Comparison of ENCODE assay signal across 9 cellular contexts in the genomic region with DNA sequence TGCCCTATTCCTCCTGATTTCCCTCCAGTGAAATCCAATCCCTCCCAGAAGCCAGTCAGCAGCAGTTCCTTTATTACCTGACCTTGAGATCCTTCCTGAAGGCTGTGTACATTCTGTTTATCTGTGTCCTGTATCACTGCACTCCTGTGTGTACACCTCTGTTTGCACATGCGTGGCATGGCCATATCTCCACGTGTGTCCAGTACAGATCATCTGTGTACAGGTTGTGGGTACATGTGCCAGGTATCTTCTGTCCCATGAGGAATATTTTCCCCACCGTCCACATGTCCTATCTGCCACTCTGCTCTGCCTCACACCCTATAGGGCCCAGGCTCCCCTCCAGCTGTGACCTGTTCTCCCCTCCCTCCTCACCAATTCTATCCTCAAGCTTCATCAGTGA. TPM values are rescaled to one million over a fixed set of nuclear protein-coding genes. Genes with fewer than 3 reads are reported as not detected.
DNase-seq lines count a peak whose midpoint lies in the region; ATAC-seq and TF ChIP-seq lines count a peak whose summit lies in the region.
"Had no signal": no experiment of that assay in that cellular context is flagged by ENCODE, and none has a peak within 500 bp of the region (broad histone marks: within the 10 kb centered on the region; RNA-seq: fewer than 3 reads in every experiment).

No MANE protein-coding gene starts in this region.

- DNase-seq in T-helper 1 cell = no peak
- DNase-seq in activated T-helper 2 cell treated with anti-CD3 and anti-CD28 coated beads, Interferon-gamma antibody, Interleukin-2, Interleukin-4, amounts not matched to agents 10 μg/mL and 5 μg/mL and 100 μg/mL, durations not matched to agents 14 hours and 24 hours and 36 hours (ENCODE audit: low spot score) = no peak
- no peak for DNase-seq in left lung
- no peak for DNase-seq in NOMO-1 (lab: John Stamatoyannopoulos, UW; ENCODE audit: unreplicated experiment in 2 of 2)
- DNase-seq in H4 (ENCODE audit: low spot score) = no peak
- no peak for DNase-seq in foreskin melanocyte
- DNase-seq: SJCRH30 had no signal

- H3K9me3 Mint-ChIP-seq in T-helper 1 cell treated with Interleukin-12 subunit alpha and Interleukin-12 subunit beta and Interleukin-4 antibody, amounts not matched to agents 30 μg/mL and 1 μg/mL, for 36 hours = no peaks in the 10 kb centered on the region
- no peaks in the 10 kb centered on the region for H3K9me3 Mint-ChIP-seq in activated T-helper 2 cell treated with anti-CD3 and anti-CD28 coated beads, Interferon-gamma antibody, Interleukin-2, Interleukin-4, amounts not matched to agents 10 μg/mL and 5 μg/mL and 100 μg/mL, durations not matched to agents 14 hours and 24 hours and 36 hours

- no peak for TF ChIP-seq CTCF in left lung (IDR thresholded peaks at IDR 0.05)

- peak overlapping the region in 1 of 2 donors; percentile 94 for H3K4me3 ChIP-seq in left lung
- peak overlapping the region; percentile 15 to 47 for H3K4me3 ChIP-seq in stomach smooth muscle (ENCODE audit: low read length in 2 of 2)
- H3K4me3 ChIP-seq: SJCRH30 had no signal

- H3K36me3 ChIP-seq in left lung = peaks cover 12 to 52% of the 10 kb centered on the region in 2 donors
- H3K36me3 ChIP-seq in stomach smooth muscle (ENCODE audit: control insufficient read depth in 2 of 2, insufficient read depth in 2 of 2, low read length in 2 of 2) = peaks cover 36 to 40% of the 10 kb centered on the region in 2 donors

- H3K27ac ChIP-seq in left lung = peak overlapping the region; percentile 15 to 89
- peak overlapping the region; percentile 91 for H3K27ac ChIP-seq in stomach smooth muscle (ENCODE audit: low read length)
- H3K27ac ChIP-seq: SJCRH30 had no signal

- H3K27ac Mint-ChIP-seq in T-helper 1 cell treated with Interleukin-12 subunit alpha and Interleukin-12 subunit beta and Interleukin-4 antibody, amounts not matched to agents 30 μg/mL and 1 μg/mL, for 36 hours = peak overlapping the region; percentile 95
- H3K27ac Mint-ChIP-seq in activated T-helper 2 cell treated with anti-CD3 and anti-CD28 coated beads, Interferon-gamma antibody, Interleukin-2, Interleukin-4, amounts not matched to agents 10 μg/mL and 5 μg/mL and 100 μg/mL, durations not matched to agents 14 hours and 24 hours and 36 hours = peak overlapping the region; percentile 96

- H3K27me3 ChIP-seq in left lung = no peaks in the 10 kb centered on the region
- no peaks in the 10 kb centered on the region for H3K27me3 ChIP-seq in stomach smooth muscle (ENCODE audit: control insufficient read depth in 1 of 2, insufficient read depth in 2 of 2, low read length in 2 of 2)
- H3K27me3 ChIP-seq: SJCRH30 had no signal

- ATAC-seq in left lung = no peak

- no peaks in the 10 kb centered on the region for H3K9me3 ChIP-seq in left lung
- H3K9me3 ChIP-seq in stomach smooth muscle (ENCODE audit: control insufficient read depth in 2 of 2, low read length in 2 of 2) = no peaks in the 10 kb centered on the region
- H3K9me3 ChIP-seq: SJCRH30 had no signal

- H3K4me3 Mint-ChIP-seq in T-helper 1 cell treated with Interleukin-12 subunit alpha and Interleukin-12 subunit beta and Interleukin-4 antibody, amounts not matched to agents 30 μg/mL and 1 μg/mL, for 36 hours = peak overlapping the region; percentile 99
- peak overlapping the region; percentile 90 for H3K4me3 Mint-ChIP-seq in activated T-helper 2 cell treated with anti-CD3 and anti-CD28 coated beads, Interferon-gamma antibody, Interleukin-2, Interleukin-4, amounts not matched to agents 10 μg/mL and 5 μg/mL and 100 μg/mL, durations not matched to agents 14 hours and 24 hours and 36 hours (ENCODE audit: low read depth)

- H3K4me1 ChIP-seq in left lung = peaks cover 18 to 54% of the 10 kb centered on the region in 2 donors
- H3K4me1 ChIP-seq in stomach smooth muscle (ENCODE audit: control insufficient read depth, insufficient read depth, low read length) = peaks cover 45% of the 10 kb centered on the region

- peak overlapping the region; percentile 21 to 47 for H3K9ac ChIP-seq in stomach smooth muscle (ENCODE audit: low read length in 2 of 2)

- intact Hi-C loops in activated T-helper 2 cell treated with anti-CD3 and anti-CD28 coated beads, Interferon-gamma antibody, Interleukin-2, Interleukin-4, amounts not matched to agents 10 μg/mL and 5 μg/mL and 100 μg/mL, durations not matched to agents 14 hours and 24 hours and 36 hours (cut with micrococcal nuclease) = no loop called here
- intact Hi-C loops in left lung (cut with DNase I) = no loop called here

- no peaks in the 10 kb centered on the region for H3K27me3 Mint-ChIP-seq in T-helper 1 cell treated with Interleukin-12 subunit alpha and Interleukin-12 subunit beta and Interleukin-4 antibody, amounts not matched to agents 30 μg/mL and 1 μg/mL, for 36 hours (ENCODE audit: low read depth)
- no peaks in the 10 kb centered on the region for H3K27me3 Mint-ChIP-seq in activated T-helper 2 cell treated with anti-CD3 and anti-CD28 coated beads, Interferon-gamma antibody, Interleukin-2, Interleukin-4, amounts not matched to agents 10 μg/mL and 5 μg/mL and 100 μg/mL, durations not matched to agents 14 hours and 24 hours and 36 hours (ENCODE audit: low read depth)

- H3K36me3 Mint-ChIP-seq in T-helper 1 cell treated with Interleukin-12 subunit alpha and Interleukin-12 subunit beta and Interleukin-4 antibody, amounts not matched to agents 30 μg/mL and 1 μg/mL, for 36 hours (ENCODE audit: low read depth) = peaks cover 63% of the 10 kb centered on the region
- peaks cover 79% of the 10 kb centered on the region for H3K36me3 Mint-ChIP-seq in activated T-helper 2 cell treated with anti-CD3 and anti-CD28 coated beads, Interferon-gamma antibody, Interleukin-2, Interleukin-4, amounts not matched to agents 10 μg/mL and 5 μg/mL and 100 μg/mL, durations not matched to agents 14 hours and 24 hours and 36 hours (ENCODE audit: low read depth)

- peaks cover 46% of the 10 kb centered on the region for H3K4me1 Mint-ChIP-seq in T-helper 1 cell treated with Interleukin-12 subunit alpha and Interleukin-12 subunit beta and Interleukin-4 antibody, amounts not matched to agents 30 μg/mL and 1 μg/mL, for 36 hours (ENCODE audit: low read depth)
- H3K4me1 Mint-ChIP-seq in activated T-helper 2 cell treated with anti-CD3 and anti-CD28 coated beads, Interferon-gamma antibody, Interleukin-2, Interleukin-4, amounts not matched to agents 10 μg/mL and 5 μg/mL and 100 μg/mL, durations not matched to agents 14 hours and 24 hours and 36 hours (ENCODE audit: low read depth) = peaks cover 57% of the 10 kb centered on the region

RNA-seq across cellular contexts. Expression of gene CDC42SE1, which starts 2.8 kb away (rescaled TPM):
- 176 TPM in 2 replicates for total RNA-seq in activated T-helper 2 cell treated with anti-CD3 and anti-CD28 coated beads, Interferon-gamma antibody, Interleukin-2, Interleukin-4, amounts not matched to agents 10 μg/mL and 5 μg/mL and 100 μg/mL, durations not matched to agents 14 hours and 24 hours and 36 hours
- 100 to 1,000 TPM; 104 to 125 TPM for total RNA-seq in left lung
- total RNA-seq in H4 (2014; rRNA removed; shearing (Covaris generic)) = 46.8 and 49.5 TPM in 2 replicates

RNA-seq across cellular contexts. Expression of gene MLLT11, which starts 3.6 kb away (rescaled TPM):
- total RNA-seq in activated T-helper 2 cell treated with anti-CD3 and anti-CD28 coated beads, Interferon-gamma antibody, Interleukin-2, Interleukin-4, amounts not matched to agents 10 μg/mL and 5 μg/mL and 100 μg/mL, durations not matched to agents 14 hours and 24 hours and 36 hours = 3.7 and 3.8 TPM in 2 replicates
- 1 to 10 TPM; 1.7 to 2.9 TPM for total RNA-seq in left lung
- 49.2 and 65.3 TPM in 2 replicates for total RNA-seq in H4 (2014; rRNA removed; shearing (Covaris generic))

RNA-seq across cellular contexts. Expression of gene C1orf56, which starts 9.0 kb away (rescaled TPM):
- total RNA-seq in activated T-helper 2 cell treated with anti-CD3 and anti-CD28 coated beads, Interferon-gamma antibody, Interleukin-2, Interleukin-4, amounts not matched to agents 10 μg/mL and 5 μg/mL and 100 μg/mL, durations not matched to agents 14 hours and 24 hours and 36 hours = 2.0 and 2.2 TPM in 2 replicates
- total RNA-seq in left lung = 1 to 10 TPM; 3.9 to 6.1 TPM
- 0.86 and 2.7 TPM in 2 replicates for total RNA-seq in H4 (2014; rRNA removed; shearing (Covaris generic))

RNA-seq across cellular contexts. Expression of gene GABPB2, which starts 14.0 kb away (rescaled TPM):
- 14.4 and 15.9 TPM in 2 replicates for total RNA-seq in activated T-helper 2 cell treated with anti-CD3 and anti-CD28 coated beads, Interferon-gamma antibody, Interleukin-2, Interleukin-4, amounts not matched to agents 10 μg/mL and 5 μg/mL and 100 μg/mL, durations not matched to agents 14 hours and 24 hours and 36 hours
- 10 to 100 TPM; 11.3 to 12.7 TPM for total RNA-seq in left lung
- 2.6 and 8.3 TPM in 2 replicates for total RNA-seq in H4 (2014; rRNA removed; shearing (Covaris generic))

RNA-seq across cellular contexts. Expression of gene BNIPL, which starts 20.2 kb away (rescaled TPM):
- 1.5 TPM in 2 replicates for total RNA-seq in activated T-helper 2 cell treated with anti-CD3 and anti-CD28 coated beads, Interferon-gamma antibody, Interleukin-2, Interleukin-4, amounts not matched to agents 10 μg/mL and 5 μg/mL and 100 μg/mL, durations not matched to agents 14 hours and 24 hours and 36 hours
- total RNA-seq in left lung = 1 to 10 TPM; 3.5 to 5.9 TPM
- 0.10 TPM in 1 of 2 replicates, not detected in the other for total RNA-seq in H4 (2014; rRNA removed; shearing (Covaris generic))

Comparison
In these comparisons a context has a peak if more than half of its experiments do, and no peak if none do; other contexts are left out.
1. RNA of gene MLLT11, which starts 3.6 kb away (total RNA-seq): 49.2 to 65.3 TPM in H4; 3.7 to 3.8 TPM in activated T-helper 2 cell treated with anti-CD3 and anti-CD28 coated beads, Interferon-gamma antibody, Interleukin-2, Interleukin-4, amounts not matched to agents 10 μg/mL and 5 μg/mL and 100 μg/mL, durations not matched to agents 14 hours and 24 hours and 36 hours and 1.7 to 2.9 TPM in left lung; every median in the first group is over 10 times any median in the second.